ENCODE assay signal across 8 cellular contexts in genomic region chr7:65006094-65006992, GRCh38. TPM values are rescaled to one million over a fixed set of nuclear protein-coding genes. Genes with fewer than 3 reads are reported as not detected.
DNase-seq lines count a peak whose midpoint lies in the region; ATAC-seq, FAIRE-seq and TF ChIP-seq lines count a peak whose summit lies in the region.

Gene ERV3-1 (minus strand): TSS chr7:65006687. CDS start chr7:64993026, 13,661 bp downstream.

- peak within 1 kb of the TSS; percentile 82 for H3K4me3 ChIP-seq in BE2C (ENCODE audit: low read depth, low read length)

- CTCF ChIA-PET in activated CD4-positive, alpha-beta T cell treated with anti-CD3 and anti-CD28 coated beads, Interleukin-2, amount 10 ng/mL, durations not matched to agents 7 days and 5 days (lab: Charles Lee), result interaction anchor here (2.1 kb wide), 1 partner anchor 12 kb away, joined by 9 read pairs; no protein-coding TSS in a partner anchor

- peak; percentile 100 for ATAC-seq in HG03457 (IDR thresholded peaks at IDR 0.05; ENCODE audit: unreplicated experiment)
- ATAC-seq in left lobe of liver, result peak; percentile 99

- no peaks in the 10 kb centered on the region for H3K9me3 ChIP-seq in BE2C

- TF ChIP-seq CTCF in BE2C (IDR thresholded peaks at IDR 0.05; ENCODE audit: low read depth, low read length), result no peak

- intact Hi-C loops in dendritic cell treated with granulocyte-macrophage colony-stimulating factor and Interleukin-4, amounts not matched to agents 40 ng/mL and 50 ng/mL, for 4 days (cut with micrococcal nuclease), result loop anchor here (2.0 to 10.0 kb wide), 2 partner anchors 32 to 692 kb away; partner anchors contain the start of gene ZNF736

- peak within 1 kb of the TSS; percentile 95 for H3K4me3 Mint-ChIP-seq in activated CD4-positive, alpha-beta T cell treated with anti-CD3 and anti-CD28 coated beads, Interleukin-2, amount 10 ng/mL, durations not matched to agents 7 days and 5 days
- H3K4me3 Mint-ChIP-seq in dendritic cell treated with granulocyte-macrophage colony-stimulating factor and Interleukin-4, amounts not matched to agents 40 ng/mL and 50 ng/mL, for 4 days, result peak within 1 kb of the TSS; percentile 96

- H3K27me3 Mint-ChIP-seq in activated CD4-positive, alpha-beta T cell treated with anti-CD3 and anti-CD28 coated beads, Interleukin-2, amount 10 ng/mL, durations not matched to agents 7 days and 5 days, result no peaks in the 10 kb centered on the region
- no peaks in the 10 kb centered on the region for H3K27me3 Mint-ChIP-seq in dendritic cell treated with granulocyte-macrophage colony-stimulating factor and Interleukin-4, amounts not matched to agents 40 ng/mL and 50 ng/mL, for 4 days

- H3K4me1 Mint-ChIP-seq in activated CD4-positive, alpha-beta T cell treated with anti-CD3 and anti-CD28 coated beads, Interleukin-2, amount 10 ng/mL, durations not matched to agents 7 days and 5 days, result peaks cover 31% of the 10 kb centered on the region
- H3K4me1 Mint-ChIP-seq in dendritic cell treated with granulocyte-macrophage colony-stimulating factor and Interleukin-4, amounts not matched to agents 40 ng/mL and 50 ng/mL, for 4 days (ENCODE audit: low read depth), result peaks cover 36% of the 10 kb centered on the region

- peaks cover 49% of the 10 kb centered on the region for H3K36me3 Mint-ChIP-seq in activated CD4-positive, alpha-beta T cell treated with anti-CD3 and anti-CD28 coated beads, Interleukin-2, amount 10 ng/mL, durations not matched to agents 7 days and 5 days (ENCODE audit: low read depth)
- peaks cover 53% of the 10 kb centered on the region for H3K36me3 Mint-ChIP-seq in dendritic cell treated with granulocyte-macrophage colony-stimulating factor and Interleukin-4, amounts not matched to agents 40 ng/mL and 50 ng/mL, for 4 days (ENCODE audit: low read depth)

- no peaks in the 10 kb centered on the region for H3K36me3 ChIP-seq in BE2C

- H3K27ac Mint-ChIP-seq in activated CD4-positive, alpha-beta T cell treated with anti-CD3 and anti-CD28 coated beads, Interleukin-2, amount 10 ng/mL, durations not matched to agents 7 days and 5 days, result peak within 1 kb of the TSS; percentile 98
- peak within 1 kb of the TSS; percentile 98 for H3K27ac Mint-ChIP-seq in dendritic cell treated with granulocyte-macrophage colony-stimulating factor and Interleukin-4, amounts not matched to agents 40 ng/mL and 50 ng/mL, for 4 days

- peaks cover 30% of the 10 kb centered on the region for H3K9me3 Mint-ChIP-seq in activated CD4-positive, alpha-beta T cell treated with anti-CD3 and anti-CD28 coated beads, Interleukin-2, amount 10 ng/mL, durations not matched to agents 7 days and 5 days
- H3K9me3 Mint-ChIP-seq in dendritic cell treated with granulocyte-macrophage colony-stimulating factor and Interleukin-4, amounts not matched to agents 40 ng/mL and 50 ng/mL, for 4 days, result peaks cover 29% of the 10 kb centered on the region

- FAIRE-seq in GM19239 (lab: Jason Lieb, UNC), result peak; percentile 94

- H3K4me1 ChIP-seq in BE2C, result no peaks in the 10 kb centered on the region

- DNase-seq in BE2C (peak; percentile 94), GM19239 (ENCODE audit: insufficient read length, low spot score) (peak; percentile 84), NCI-H526 treated with DMSO at 0.1 percent for 48 hours (lab: John Stamatoyannopoulos, UW) (peak; percentile 91), left lobe of liver (ENCODE audit: low spot score) (peak; percentile 96)
- DNase-seq in activated CD4-positive, alpha-beta T cell treated with anti-CD3 and anti-CD28 coated beads, Interleukin-2, amount 10 ng/mL, durations not matched to agents 7 days and 5 days, result peak; percentile 96
- DNase-seq in stimulated activated CD4-positive, alpha-beta T cell treated with anti-CD3 and anti-CD28 coated beads, Interleukin-2, amount 100 ng/mL, for 4 hours (ENCODE audit: low read depth), result peak; percentile 89

- no peaks in the 10 kb centered on the region for H3K27me3 ChIP-seq in BE2C

- POLR2A ChIA-PET in activated CD4-positive, alpha-beta T cell treated with anti-CD3 and anti-CD28 coated beads, Interleukin-2, amount 10 ng/mL, durations not matched to agents 7 days and 5 days (lab: Charles Lee), result interaction anchor here (0.6 to 1.1 kb wide), 3 partner anchors 32 to 371 kb away, joined by 3 to 4 read pairs (median 4); partner anchors contain the start of gene ZNF138

RNA-seq across cellular contexts. Expression of gene ERV3-1, which starts in this region (rescaled TPM):
- 2.5 TPM for polyA plus RNA-seq in BE2C (2012; ENCODE audit: insufficient read depth, insufficient read length, low read depth)
- total RNA-seq in activated CD4-positive, alpha-beta T cell treated with anti-CD3 and anti-CD28 coated beads, Interleukin-2, amount 10 ng/mL, durations not matched to agents 7 days and 5 days, result 10 to 100 TPM; 10.3 to 11.9 TPM
- total RNA-seq in left lobe of liver, result 8.0 TPM

Comparison
In these comparisons a context has a peak if more than half of its experiments do, and no peak if none do; other contexts are left out.
1. Peak in every context shown above with its lines: DNase-seq, ATAC-seq and H3K4me3 ChIP-seq.